In genomic region chr20:23152308-23152892, GRCh38 we compare ENCODE assay signal across 9 cellular contexts.
DNase-seq lines count a peak whose midpoint lies in the region; ATAC-seq and TF ChIP-seq lines count a peak whose summit lies in the region.
"Had no signal": no experiment of that assay in that cellular context is flagged by ENCODE, and none has a peak within 500 bp of the region (broad histone marks: within the 10 kb centered on the region; RNA-seq: fewer than 3 reads in every experiment).

No MANE protein-coding gene starts in this region.

- no peaks in the 10 kb centered on the region for H4K20me1 ChIP-seq in H9 (ENCODE audit: control insufficient read depth, insufficient read depth, insufficient read length)

- no peak for ATAC-seq in HG03460 (IDR thresholded peaks at IDR 0.05; ENCODE audit: unreplicated experiment)

- no peak overlapping the region for H3K4me2 ChIP-seq in H9 (ENCODE audit: insufficient read depth, insufficient read length, low read length)

- H3K4ac ChIP-seq in H9 (ENCODE audit: low read depth, low read length) = no peak overlapping the region

- no peaks in the 10 kb centered on the region for H3K79me1 ChIP-seq in H9 (ENCODE audit: insufficient read depth, low read depth, low read length, poor library complexity, severe bottlenecking)

- H3K23me2 ChIP-seq in H9 (ENCODE audit: insufficient read length, low read depth, low read length, poor library complexity, severe bottlenecking) = no peaks in the 10 kb centered on the region

- no peak overlapping the region for H2BK12ac ChIP-seq in H9 (ENCODE audit: insufficient read length, low read depth, low read length)

- no peak overlapping the region for H4K5ac ChIP-seq in H9 (ENCODE audit: insufficient read length, low read depth, low read length)

- H2BK5ac ChIP-seq in H9 (ENCODE audit: insufficient read length, low read length) = no peak overlapping the region

- no peak overlapping the region for H3K4me3 ChIP-seq in WERI-Rb-1 (ENCODE audit: low read depth, low read length)
- no peak overlapping the region for H3K4me3 ChIP-seq in right atrium auricular region
- no peak overlapping the region for H3K4me3 ChIP-seq in spleen

- no peaks in the 10 kb centered on the region for H3K9me3 Mint-ChIP-seq in H9

- H4K8ac ChIP-seq in H9 (replicated peaks; ENCODE audit: insufficient read length, low read depth, low read length) = no peak overlapping the region

- no peak overlapping the region for H4K91ac ChIP-seq in H9 (ENCODE audit: insufficient read length, low read depth, low read length)

- no peak overlapping the region for H2AK5ac ChIP-seq in H9 (ENCODE audit: insufficient read length, low read length)

- H3K27ac Mint-ChIP-seq in H9 = no peak overlapping the region; a peak in 1 of 7 replicates

- no peaks in the 10 kb centered on the region; a peak in 1 of 7 replicates for H3K36me3 Mint-ChIP-seq in H9 (ENCODE audit: insufficient read depth in 1 of 3, low read depth in 3 of 3)

- H3K4me1 ChIP-seq in H9 (ENCODE audit: insufficient read depth, low read length) = no peaks in the 10 kb centered on the region
- peaks cover 0 to 92% of the 10 kb centered on the region in 2 donors for H3K4me1 ChIP-seq in right atrium auricular region
- H3K4me1 ChIP-seq in spleen = peaks cover 7 to 96% (median 39%) of the 10 kb centered on the region in 6 donors

- no peaks in the 10 kb centered on the region for H3K27me3 ChIP-seq in H9 (ENCODE audit: insufficient read depth, low read length)
- H3K27me3 ChIP-seq in WERI-Rb-1 (ENCODE audit: insufficient read depth, low read depth, severe bottlenecking) = no peaks in the 10 kb centered on the region
- H3K27me3 ChIP-seq in right atrium auricular region = no peaks in the 10 kb centered on the region
- H3K27me3 ChIP-seq in spleen (replicated peaks in 1 of 7) = peaks cover 0 to 4% (median 0%) of the 10 kb centered on the region in 7 donors

- H3K9me3 ChIP-seq in H9 (ENCODE audit: control insufficient read depth, low read depth, low read length) (no peaks in the 10 kb centered on the region), WERI-Rb-1 (ENCODE audit: severe bottlenecking) (no peaks in the 10 kb centered on the region), right atrium auricular region (no peaks in the 10 kb centered on the region), spleen (no peaks in the 10 kb centered on the region)

- no peak overlapping the region for H3K27ac ChIP-seq in H9 (ENCODE audit: insufficient read length, low read depth, low read length)
- H3K27ac ChIP-seq in WERI-Rb-1 = no peak overlapping the region
- peak overlapping the region; percentile 86 to 91 for H3K27ac ChIP-seq in right atrium auricular region
- peak overlapping the region; percentile 36 to 90 (median 72) for H3K27ac ChIP-seq in spleen
- H3K27ac ChIP-seq: VCaP had no signal

- H2BK20ac ChIP-seq in H9 (ENCODE audit: low read depth, low read length, poor library complexity, severe bottlenecking) = no peak overlapping the region

- intact Hi-C loops in spleen (cut with DNase I; ENCODE audit: low total_unique reads) = no loop called here

- H3K9ac ChIP-seq in H9 (ENCODE audit: extremely low read depth, insufficient read length, low read length) = no peak overlapping the region

- H3T11ph ChIP-seq in H9 (ENCODE audit: low read length) = no peak overlapping the region

- H3K36me3 ChIP-seq in WERI-Rb-1 (no peaks in the 10 kb centered on the region), right atrium auricular region (no peaks in the 10 kb centered on the region), spleen (no peaks in the 10 kb centered on the region)

- H3K56ac ChIP-seq in H9 (ENCODE audit: insufficient read length, low read depth, low read length) = no peak overlapping the region

- no peaks in the 10 kb centered on the region; the same call in 1 of the 2 replicates for H3K27me3 Mint-ChIP-seq in H9 (ENCODE audit: low read depth)

- H3K14ac ChIP-seq in H9 (ENCODE audit: insufficient read depth, low read length) = no peak overlapping the region

- peak; percentile 14 for DNase-seq in H9
- DNase-seq in WERI-Rb-1 = peak; percentile 66
- DNase-seq in right atrium auricular region (ENCODE audit: low spot score) = peak; percentile 92
- no peak for DNase-seq in spleen
- DNase-seq in stimulated activated naive CD4-positive, alpha-beta T cell (lab: John Stamatoyannopoulos, UW) = no peak
- no peak for DNase-seq in activated CD4-positive, alpha-beta T cell treated with anti-CD3 and anti-CD28 coated beads, Interleukin-2, amount 50 U/mL, for 4 hours
- no peak for DNase-seq in NCI-H1694 treated with DMSO at 0.1 percent for 48 hours (lab: John Stamatoyannopoulos, UW)

- no peak for TF ChIP-seq POLR2A in spleen (IDR thresholded peaks at IDR 0.05)

- H2AFZ ChIP-seq in H9 (ENCODE audit: low read length) = no peak overlapping the region

- H3K23ac ChIP-seq in H9 (ENCODE audit: insufficient read length, low read depth, low read length) = no peak overlapping the region

- no peak overlapping the region for H2BK120ac ChIP-seq in H9 (ENCODE audit: low read depth, low read length, poor library complexity, severe bottlenecking)

- no peak overlapping the region for H3K18ac ChIP-seq in H9 (ENCODE audit: insufficient read length, low read depth, low read length)

- H3K79me2 ChIP-seq in H9 (ENCODE audit: insufficient read depth, low read length) = no peaks in the 10 kb centered on the region

- peaks cover 29 to 30% of the 10 kb centered on the region in 2 experiments for H3K4me1 Mint-ChIP-seq in H9

- no CpG with 5 or more reads among the region's 9 CpGs for WGBS in H9 (ENCODE audit: extremely low coverage, insufficient read length, low lambda C conversion rate)
- 15 to 24% (median 18%) methylated on average over 4 to 9 of the region's 9 CpGs for WGBS in spleen, 5 donors

- no peak for TF ChIP-seq CTCF in H9 (conservative IDR thresholded peaks at IDR 0.05)
- no peak for TF ChIP-seq CTCF in WERI-Rb-1 (IDR thresholded peaks at IDR 0.05; ENCODE audit: low read depth, low read length)
- TF ChIP-seq CTCF in right atrium auricular region (IDR thresholded peaks at IDR 0.05) = no peak
- no peak for TF ChIP-seq CTCF in spleen (IDR thresholded peaks at IDR 0.05 in 8 of 11, conservative IDR thresholded peaks at IDR 0.05 in 3 of 11)

- H3K4me3 Mint-ChIP-seq in H9 = no peak overlapping the region

- no peak overlapping the region for H2BK15ac ChIP-seq in H9 (ENCODE audit: low read depth, low read length)

Comparison
In these comparisons a context has a peak if more than half of its experiments do, and no peak if none do; other contexts are left out.
1. DNase-seq: peak in H9 (single experiment), WERI-Rb-1 (single experiment) and right atrium auricular region (single experiment); none in spleen (single experiment), stimulated activated naive CD4-positive, alpha-beta T cell (0 of 6), activated CD4-positive, alpha-beta T cell treated with anti-CD3 and anti-CD28 coated beads, Interleukin-2, amount 50 U/mL, for 4 hours (0 of 2) and NCI-H1694 treated with DMSO at 0.1 percent for 48 hours (single experiment).
2. H3K27ac ChIP-seq: peak in right atrium auricular region (2 of 2) and spleen (8 of 8); none in H9 (single experiment) and WERI-Rb-1 (single experiment).